In the genomic region with DNA sequence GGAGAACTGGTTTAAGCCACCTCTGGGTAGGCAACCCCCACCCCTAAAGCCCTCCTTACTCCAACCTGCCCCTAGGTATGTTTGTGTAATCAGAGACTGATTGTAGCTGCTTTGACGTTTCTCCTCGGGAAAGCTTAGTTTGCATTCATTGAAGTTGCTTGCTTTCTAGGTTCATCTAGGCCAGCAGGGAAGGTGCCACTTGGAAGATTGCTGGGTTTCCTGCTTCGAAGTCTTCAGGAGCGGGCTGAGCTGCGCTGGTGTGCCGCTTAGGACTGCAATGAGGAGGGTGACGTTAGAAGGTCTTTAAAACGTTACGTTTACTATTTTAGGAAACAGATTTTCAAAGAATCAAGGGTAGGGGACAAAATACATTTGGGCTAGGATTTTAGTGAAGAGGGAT, we compare ENCODE assay signal across 1 cellular context.
TF ChIP-seq lines count a peak whose summit lies in the region.

No MANE protein-coding gene starts in this region.

TF ChIP-seq in GM23338, 12 proteins besides CTCF, POLR2A, EP300 and RAD21 (continued from another document):
- TF ChIP-seq, protein P1, sequence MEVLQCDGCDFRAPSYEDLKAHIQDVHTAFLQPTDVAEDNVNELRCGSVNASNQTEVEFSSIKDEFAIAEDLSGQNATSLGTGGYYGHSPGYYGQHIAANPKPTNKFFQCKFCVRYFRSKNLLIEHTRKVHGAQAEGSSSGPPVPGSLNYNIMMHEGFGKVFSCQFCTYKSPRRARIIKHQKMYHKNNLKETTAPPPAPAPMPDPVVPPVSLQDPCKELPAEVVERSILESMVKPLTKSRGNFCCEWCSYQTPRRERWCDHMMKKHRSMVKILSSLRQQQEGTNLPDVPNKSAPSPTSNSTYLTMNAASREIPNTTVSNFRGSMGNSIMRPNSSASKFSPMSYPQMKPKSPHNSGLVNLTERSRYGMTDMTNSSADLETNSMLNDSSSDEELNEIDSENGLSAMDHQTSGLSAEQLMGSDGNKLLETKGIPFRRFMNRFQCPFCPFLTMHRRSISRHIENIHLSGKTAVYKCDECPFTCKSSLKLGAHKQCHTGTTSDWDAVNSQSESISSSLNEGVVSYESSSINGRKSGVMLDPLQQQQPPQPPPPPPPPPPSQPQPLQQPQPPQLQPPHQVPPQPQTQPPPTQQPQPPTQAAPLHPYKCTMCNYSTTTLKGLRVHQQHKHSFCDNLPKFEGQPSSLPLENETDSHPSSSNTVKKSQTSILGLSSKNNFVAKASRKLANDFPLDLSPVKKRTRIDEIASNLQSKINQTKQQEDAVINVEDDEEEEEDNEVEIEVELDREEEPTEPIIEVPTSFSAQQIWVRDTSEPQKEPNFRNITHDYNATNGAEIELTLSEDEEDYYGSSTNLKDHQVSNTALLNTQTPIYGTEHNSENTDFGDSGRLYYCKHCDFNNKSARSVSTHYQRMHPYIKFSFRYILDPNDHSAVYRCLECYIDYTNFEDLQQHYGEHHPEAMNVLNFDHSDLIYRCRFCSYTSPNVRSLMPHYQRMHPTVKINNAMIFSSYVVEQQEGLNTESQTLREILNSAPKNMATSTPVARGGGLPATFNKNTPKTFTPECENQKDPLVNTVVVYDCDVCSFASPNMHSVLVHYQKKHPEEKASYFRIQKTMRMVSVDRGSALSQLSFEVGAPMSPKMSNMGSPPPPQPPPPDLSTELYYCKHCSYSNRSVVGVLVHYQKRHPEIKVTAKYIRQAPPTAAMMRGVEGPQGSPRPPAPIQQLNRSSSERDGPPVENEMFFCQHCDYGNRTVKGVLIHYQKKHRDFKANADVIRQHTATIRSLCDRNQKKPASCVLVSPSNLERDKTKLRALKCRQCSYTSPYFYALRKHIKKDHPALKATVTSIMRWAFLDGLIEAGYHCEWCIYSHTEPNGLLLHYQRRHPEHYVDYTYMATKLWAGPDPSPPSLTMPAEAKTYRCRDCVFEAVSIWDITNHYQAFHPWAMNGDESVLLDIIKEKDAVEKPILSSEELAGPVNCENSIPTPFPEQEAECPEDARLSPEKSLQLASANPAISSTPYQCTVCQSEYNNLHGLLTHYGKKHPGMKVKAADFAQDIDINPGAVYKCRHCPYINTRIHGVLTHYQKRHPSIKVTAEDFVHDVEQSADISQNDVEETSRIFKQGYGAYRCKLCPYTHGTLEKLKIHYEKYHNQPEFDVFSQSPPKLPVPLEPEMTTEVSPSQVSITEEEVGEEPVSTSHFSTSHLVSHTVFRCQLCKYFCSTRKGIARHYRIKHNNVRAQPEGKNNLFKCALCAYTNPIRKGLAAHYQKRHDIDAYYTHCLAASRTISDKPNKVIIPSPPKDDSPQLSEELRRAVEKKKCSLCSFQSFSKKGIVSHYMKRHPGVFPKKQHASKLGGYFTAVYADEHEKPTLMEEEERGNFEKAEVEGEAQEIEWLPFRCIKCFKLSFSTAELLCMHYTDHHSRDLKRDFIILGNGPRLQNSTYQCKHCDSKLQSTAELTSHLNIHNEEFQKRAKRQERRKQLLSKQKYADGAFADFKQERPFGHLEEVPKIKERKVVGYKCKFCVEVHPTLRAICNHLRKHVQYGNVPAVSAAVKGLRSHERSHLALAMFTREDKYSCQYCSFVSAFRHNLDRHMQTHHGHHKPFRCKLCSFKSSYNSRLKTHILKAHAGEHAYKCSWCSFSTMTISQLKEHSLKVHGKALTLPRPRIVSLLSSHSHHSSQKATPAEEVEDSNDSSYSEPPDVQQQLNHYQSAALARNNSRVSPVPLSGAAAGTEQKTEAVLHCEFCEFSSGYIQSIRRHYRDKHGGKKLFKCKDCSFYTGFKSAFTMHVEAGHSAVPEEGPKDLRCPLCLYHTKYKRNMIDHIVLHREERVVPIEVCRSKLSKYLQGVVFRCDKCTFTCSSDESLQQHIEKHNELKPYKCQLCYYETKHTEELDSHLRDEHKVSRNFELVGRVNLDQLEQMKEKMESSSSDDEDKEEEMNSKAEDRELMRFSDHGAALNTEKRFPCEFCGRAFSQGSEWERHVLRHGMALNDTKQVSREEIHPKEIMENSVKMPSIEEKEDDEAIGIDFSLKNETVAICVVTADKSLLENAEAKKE (CRISPR knock-in tag; IDR thresholded peaks at IDR 0.05), result no peak
- no peak for TF ChIP-seq ZNF331 (CRISPR knock-in tag; IDR thresholded peaks at IDR 0.05; ENCODE audit: low read depth)
- no peak for TF ChIP-seq CREB1 (CRISPR knock-in tag; IDR thresholded peaks at IDR 0.05; ENCODE audit: low read depth)
- no peak for TF ChIP-seq POLR2AphosphoS5 (IDR thresholded peaks at IDR 0.05; ENCODE audit: low read depth)
- no peak for TF ChIP-seq STAT1 (IDR thresholded peaks at IDR 0.05; ENCODE audit: unreplicated experiment)
- TF ChIP-seq NANOG (IDR thresholded peaks at IDR 0.05; ENCODE audit: borderline replicate concordance), result no peak
- TF ChIP-seq EZH2phosphoT487 (IDR thresholded peaks at IDR 0.05; ENCODE audit: unreplicated experiment), result no peak
- no peak for TF ChIP-seq EZH2 (IDR thresholded peaks at IDR 0.05; ENCODE audit: low read depth, unreplicated experiment)
- TF ChIP-seq, protein P2, sequence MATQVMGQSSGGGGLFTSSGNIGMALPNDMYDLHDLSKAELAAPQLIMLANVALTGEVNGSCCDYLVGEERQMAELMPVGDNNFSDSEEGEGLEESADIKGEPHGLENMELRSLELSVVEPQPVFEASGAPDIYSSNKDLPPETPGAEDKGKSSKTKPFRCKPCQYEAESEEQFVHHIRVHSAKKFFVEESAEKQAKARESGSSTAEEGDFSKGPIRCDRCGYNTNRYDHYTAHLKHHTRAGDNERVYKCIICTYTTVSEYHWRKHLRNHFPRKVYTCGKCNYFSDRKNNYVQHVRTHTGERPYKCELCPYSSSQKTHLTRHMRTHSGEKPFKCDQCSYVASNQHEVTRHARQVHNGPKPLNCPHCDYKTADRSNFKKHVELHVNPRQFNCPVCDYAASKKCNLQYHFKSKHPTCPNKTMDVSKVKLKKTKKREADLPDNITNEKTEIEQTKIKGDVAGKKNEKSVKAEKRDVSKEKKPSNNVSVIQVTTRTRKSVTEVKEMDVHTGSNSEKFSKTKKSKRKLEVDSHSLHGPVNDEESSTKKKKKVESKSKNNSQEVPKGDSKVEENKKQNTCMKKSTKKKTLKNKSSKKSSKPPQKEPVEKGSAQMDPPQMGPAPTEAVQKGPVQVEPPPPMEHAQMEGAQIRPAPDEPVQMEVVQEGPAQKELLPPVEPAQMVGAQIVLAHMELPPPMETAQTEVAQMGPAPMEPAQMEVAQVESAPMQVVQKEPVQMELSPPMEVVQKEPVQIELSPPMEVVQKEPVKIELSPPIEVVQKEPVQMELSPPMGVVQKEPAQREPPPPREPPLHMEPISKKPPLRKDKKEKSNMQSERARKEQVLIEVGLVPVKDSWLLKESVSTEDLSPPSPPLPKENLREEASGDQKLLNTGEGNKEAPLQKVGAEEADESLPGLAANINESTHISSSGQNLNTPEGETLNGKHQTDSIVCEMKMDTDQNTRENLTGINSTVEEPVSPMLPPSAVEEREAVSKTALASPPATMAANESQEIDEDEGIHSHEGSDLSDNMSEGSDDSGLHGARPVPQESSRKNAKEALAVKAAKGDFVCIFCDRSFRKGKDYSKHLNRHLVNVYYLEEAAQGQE (IDR thresholded peaks at IDR 0.05; ENCODE audit: unreplicated experiment), result no peak
